ENCODE assay signal across 1 cellular context in the genomic region with DNA sequence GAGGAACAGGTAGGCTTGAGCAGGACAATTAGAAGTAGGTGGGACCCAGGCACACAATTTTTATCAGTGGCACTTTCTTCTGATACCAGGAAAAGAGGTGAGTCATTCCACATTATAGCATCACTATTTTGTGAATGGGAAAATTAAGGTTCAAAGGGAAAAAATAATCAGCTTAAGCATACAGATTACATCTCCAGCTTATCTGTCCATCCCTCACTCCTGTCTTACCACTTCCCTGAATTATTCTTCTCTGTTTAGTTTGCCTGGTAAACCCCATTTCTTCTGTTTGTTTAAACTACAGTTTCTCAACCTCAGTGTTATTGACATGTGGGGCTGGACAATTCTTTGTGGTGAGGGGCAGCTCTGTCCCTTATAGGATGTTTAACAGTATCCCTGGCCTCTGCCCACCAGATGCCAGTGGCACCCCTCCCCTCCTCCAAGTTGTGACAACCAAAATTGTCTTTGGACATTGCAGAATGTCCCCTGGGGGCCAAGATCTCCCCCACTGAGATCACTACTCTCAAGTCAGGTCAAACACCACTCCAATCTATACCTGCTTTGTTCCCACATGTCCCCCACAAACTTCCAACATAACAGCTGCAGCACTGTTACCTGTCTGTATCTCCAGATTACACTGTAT.
A peak's percentile ranks its signal among the peaks of the same experiment; 100 is the strongest.
TF ChIP-seq lines count a peak whose summit lies in the region.

No MANE protein-coding gene starts in this region.

TF ChIP-seq in HepG2, 621 proteins besides CTCF, POLR2A, EP300 and RAD21 (continued from another document and continues in another):
- TF ChIP-seq, protein P1, sequence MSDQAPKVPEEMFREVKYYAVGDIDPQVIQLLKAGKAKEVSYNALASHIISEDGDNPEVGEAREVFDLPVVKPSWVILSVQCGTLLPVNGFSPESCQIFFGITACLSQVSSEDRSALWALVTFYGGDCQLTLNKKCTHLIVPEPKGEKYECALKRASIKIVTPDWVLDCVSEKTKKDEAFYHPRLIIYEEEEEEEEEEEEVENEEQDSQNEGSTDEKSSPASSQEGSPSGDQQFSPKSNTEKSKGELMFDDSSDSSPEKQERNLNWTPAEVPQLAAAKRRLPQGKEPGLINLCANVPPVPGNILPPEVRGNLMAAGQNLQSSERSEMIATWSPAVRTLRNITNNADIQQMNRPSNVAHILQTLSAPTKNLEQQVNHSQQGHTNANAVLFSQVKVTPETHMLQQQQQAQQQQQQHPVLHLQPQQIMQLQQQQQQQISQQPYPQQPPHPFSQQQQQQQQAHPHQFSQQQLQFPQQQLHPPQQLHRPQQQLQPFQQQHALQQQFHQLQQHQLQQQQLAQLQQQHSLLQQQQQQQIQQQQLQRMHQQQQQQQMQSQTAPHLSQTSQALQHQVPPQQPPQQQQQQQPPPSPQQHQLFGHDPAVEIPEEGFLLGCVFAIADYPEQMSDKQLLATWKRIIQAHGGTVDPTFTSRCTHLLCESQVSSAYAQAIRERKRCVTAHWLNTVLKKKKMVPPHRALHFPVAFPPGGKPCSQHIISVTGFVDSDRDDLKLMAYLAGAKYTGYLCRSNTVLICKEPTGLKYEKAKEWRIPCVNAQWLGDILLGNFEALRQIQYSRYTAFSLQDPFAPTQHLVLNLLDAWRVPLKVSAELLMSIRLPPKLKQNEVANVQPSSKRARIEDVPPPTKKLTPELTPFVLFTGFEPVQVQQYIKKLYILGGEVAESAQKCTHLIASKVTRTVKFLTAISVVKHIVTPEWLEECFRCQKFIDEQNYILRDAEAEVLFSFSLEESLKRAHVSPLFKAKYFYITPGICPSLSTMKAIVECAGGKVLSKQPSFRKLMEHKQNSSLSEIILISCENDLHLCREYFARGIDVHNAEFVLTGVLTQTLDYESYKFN (CRISPR knock-in tag; conservative IDR thresholded peaks at IDR 0.05) = peak; percentile 84
- TF ChIP-seq NR2F2 (IDR thresholded peaks at IDR 0.05; ENCODE audit: borderline replicate concordance, low read depth) (0 out of 2 replicates have a peak, but pooled peaks have one; percentile 41), LCORL (IDR thresholded peaks at IDR 0.05) (no peak), LCORL (CRISPR knock-in tag; IDR thresholded peaks at IDR 0.05) (0 out of 2 replicates have a peak, but pooled peaks have one; percentile 27), KDM6A (CRISPR knock-in tag; IDR thresholded peaks at IDR 0.05; ENCODE audit: low read depth) (0 out of 2 replicates have a peak, but pooled peaks have one; percentile 45), SOX6 (IDR thresholded peaks at IDR 0.05) (no peak), SOX6 (CRISPR knock-in tag; IDR thresholded peaks at IDR 0.05) (peak; percentile 94), HMG20B (CRISPR knock-in tag; conservative IDR thresholded peaks at IDR 0.05) (0 out of 2 replicates have a peak, but pooled peaks have one; percentile 33), NCOA1 (CRISPR knock-in tag; IDR thresholded peaks at IDR 0.05) (peak; percentile 63; the same call in 1 of the 2 replicates), ATM (IDR thresholded peaks at IDR 0.05; ENCODE audit: borderline replicate concordance) (no peak), TGIF2 (CRISPR knock-in tag; IDR thresholded peaks at IDR 0.05) (0 out of 2 replicates have a peak, but pooled peaks have one; percentile 17), ZBTB7B (CRISPR knock-in tag; IDR thresholded peaks at IDR 0.05) (peak; percentile 77; the same call in 1 of the 2 replicates), RFXAP (CRISPR knock-in tag; IDR thresholded peaks at IDR 0.05; ENCODE audit: borderline replicate concordance) (0 out of 2 replicates have a peak, but pooled peaks have one; percentile 41), SP140L (CRISPR knock-in tag; IDR thresholded peaks at IDR 0.05; ENCODE audit: borderline replicate concordance) (no peak), HOXD1 (CRISPR knock-in tag; IDR thresholded peaks at IDR 0.05) (peak; percentile 66; the same call in 1 of the 2 replicates), ZBTB7A (CRISPR knock-in tag; IDR thresholded peaks at IDR 0.05) (peak; percentile 45; the same call in 1 of the 2 replicates), SP5 (CRISPR knock-in tag; IDR thresholded peaks at IDR 0.05; ENCODE audit: borderline replicate concordance, low read depth) (peak; percentile 74; the same call in 1 of the 2 replicates), ZNF616 (CRISPR knock-in tag; IDR thresholded peaks at IDR 0.05; ENCODE audit: low read depth) (no peak), MED13 (CRISPR knock-in tag; IDR thresholded peaks at IDR 0.05) (peak; percentile 97), SMAD3 (CRISPR knock-in tag; IDR thresholded peaks at IDR 0.05) (0 out of 2 replicates have a peak, but pooled peaks have one; percentile 47), RXRB (CRISPR knock-in tag; IDR thresholded peaks at IDR 0.05; ENCODE audit: borderline replicate concordance) (peak; percentile 77), POLR2G (IDR thresholded peaks at IDR 0.05; ENCODE audit: low read depth, low read length) (peak; percentile 48; the same call in 1 of the 2 replicates), TBX2 (CRISPR knock-in tag; IDR thresholded peaks at IDR 0.05; ENCODE audit: borderline replicate concordance) (peak; percentile 77), MIXL1 (CRISPR knock-in tag; IDR thresholded peaks at IDR 0.05) (peak; percentile 65), EHMT2 (IDR thresholded peaks at IDR 0.05; ENCODE audit: borderline replicate concordance, low read depth, low read length) (no peak), ZNF563 (CRISPR knock-in tag; IDR thresholded peaks at IDR 0.05) (no peak)
- TF ChIP-seq, protein P2, sequence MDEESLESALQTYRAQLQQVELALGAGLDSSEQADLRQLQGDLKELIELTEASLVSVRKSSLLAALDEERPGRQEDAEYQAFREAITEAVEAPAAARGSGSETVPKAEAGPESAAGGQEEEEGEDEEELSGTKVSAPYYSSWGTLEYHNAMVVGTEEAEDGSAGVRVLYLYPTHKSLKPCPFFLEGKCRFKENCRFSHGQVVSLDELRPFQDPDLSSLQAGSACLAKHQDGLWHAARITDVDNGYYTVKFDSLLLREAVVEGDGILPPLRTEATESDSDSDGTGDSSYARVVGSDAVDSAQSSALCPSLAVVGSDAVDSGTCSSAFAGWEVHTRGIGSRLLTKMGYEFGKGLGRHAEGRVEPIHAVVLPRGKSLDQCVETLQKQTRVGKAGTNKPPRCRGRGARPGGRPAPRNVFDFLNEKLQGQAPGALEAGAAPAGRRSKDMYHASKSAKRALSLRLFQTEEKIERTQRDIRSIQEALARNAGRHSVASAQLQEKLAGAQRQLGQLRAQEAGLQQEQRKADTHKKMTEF (CRISPR knock-in tag; IDR thresholded peaks at IDR 0.05) = peak; percentile 50; the same call in 1 of the 2 replicates
- TF ChIP-seq, protein P3, sequence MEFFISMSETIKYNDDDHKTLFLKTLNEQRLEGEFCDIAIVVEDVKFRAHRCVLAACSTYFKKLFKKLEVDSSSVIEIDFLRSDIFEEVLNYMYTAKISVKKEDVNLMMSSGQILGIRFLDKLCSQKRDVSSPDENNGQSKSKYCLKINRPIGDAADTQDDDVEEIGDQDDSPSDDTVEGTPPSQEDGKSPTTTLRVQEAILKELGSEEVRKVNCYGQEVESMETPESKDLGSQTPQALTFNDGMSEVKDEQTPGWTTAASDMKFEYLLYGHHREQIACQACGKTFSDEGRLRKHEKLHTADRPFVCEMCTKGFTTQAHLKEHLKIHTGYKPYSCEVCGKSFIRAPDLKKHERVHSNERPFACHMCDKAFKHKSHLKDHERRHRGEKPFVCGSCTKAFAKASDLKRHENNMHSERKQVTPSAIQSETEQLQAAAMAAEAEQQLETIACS (CRISPR knock-in tag; IDR thresholded peaks at IDR 0.05) = no peak
- TF ChIP-seq, protein P4, sequence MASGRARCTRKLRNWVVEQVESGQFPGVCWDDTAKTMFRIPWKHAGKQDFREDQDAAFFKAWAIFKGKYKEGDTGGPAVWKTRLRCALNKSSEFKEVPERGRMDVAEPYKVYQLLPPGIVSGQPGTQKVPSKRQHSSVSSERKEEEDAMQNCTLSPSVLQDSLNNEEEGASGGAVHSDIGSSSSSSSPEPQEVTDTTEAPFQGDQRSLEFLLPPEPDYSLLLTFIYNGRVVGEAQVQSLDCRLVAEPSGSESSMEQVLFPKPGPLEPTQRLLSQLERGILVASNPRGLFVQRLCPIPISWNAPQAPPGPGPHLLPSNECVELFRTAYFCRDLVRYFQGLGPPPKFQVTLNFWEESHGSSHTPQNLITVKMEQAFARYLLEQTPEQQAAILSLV (CRISPR knock-in tag; IDR thresholded peaks at IDR 0.05; ENCODE audit: borderline replicate concordance) = no peak
- TF ChIP-seq, protein P5, sequence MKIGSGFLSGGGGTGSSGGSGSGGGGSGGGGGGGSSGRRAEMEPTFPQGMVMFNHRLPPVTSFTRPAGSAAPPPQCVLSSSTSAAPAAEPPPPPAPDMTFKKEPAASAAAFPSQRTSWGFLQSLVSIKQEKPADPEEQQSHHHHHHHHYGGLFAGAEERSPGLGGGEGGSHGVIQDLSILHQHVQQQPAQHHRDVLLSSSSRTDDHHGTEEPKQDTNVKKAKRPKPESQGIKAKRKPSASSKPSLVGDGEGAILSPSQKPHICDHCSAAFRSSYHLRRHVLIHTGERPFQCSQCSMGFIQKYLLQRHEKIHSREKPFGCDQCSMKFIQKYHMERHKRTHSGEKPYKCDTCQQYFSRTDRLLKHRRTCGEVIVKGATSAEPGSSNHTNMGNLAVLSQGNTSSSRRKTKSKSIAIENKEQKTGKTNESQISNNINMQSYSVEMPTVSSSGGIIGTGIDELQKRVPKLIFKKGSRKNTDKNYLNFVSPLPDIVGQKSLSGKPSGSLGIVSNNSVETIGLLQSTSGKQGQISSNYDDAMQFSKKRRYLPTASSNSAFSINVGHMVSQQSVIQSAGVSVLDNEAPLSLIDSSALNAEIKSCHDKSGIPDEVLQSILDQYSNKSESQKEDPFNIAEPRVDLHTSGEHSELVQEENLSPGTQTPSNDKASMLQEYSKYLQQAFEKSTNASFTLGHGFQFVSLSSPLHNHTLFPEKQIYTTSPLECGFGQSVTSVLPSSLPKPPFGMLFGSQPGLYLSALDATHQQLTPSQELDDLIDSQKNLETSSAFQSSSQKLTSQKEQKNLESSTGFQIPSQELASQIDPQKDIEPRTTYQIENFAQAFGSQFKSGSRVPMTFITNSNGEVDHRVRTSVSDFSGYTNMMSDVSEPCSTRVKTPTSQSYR (CRISPR knock-in tag; IDR thresholded peaks at IDR 0.05; ENCODE audit: borderline replicate concordance) = peak; percentile 49; the same call in 1 of the 2 replicates
- TF ChIP-seq, protein P6, sequence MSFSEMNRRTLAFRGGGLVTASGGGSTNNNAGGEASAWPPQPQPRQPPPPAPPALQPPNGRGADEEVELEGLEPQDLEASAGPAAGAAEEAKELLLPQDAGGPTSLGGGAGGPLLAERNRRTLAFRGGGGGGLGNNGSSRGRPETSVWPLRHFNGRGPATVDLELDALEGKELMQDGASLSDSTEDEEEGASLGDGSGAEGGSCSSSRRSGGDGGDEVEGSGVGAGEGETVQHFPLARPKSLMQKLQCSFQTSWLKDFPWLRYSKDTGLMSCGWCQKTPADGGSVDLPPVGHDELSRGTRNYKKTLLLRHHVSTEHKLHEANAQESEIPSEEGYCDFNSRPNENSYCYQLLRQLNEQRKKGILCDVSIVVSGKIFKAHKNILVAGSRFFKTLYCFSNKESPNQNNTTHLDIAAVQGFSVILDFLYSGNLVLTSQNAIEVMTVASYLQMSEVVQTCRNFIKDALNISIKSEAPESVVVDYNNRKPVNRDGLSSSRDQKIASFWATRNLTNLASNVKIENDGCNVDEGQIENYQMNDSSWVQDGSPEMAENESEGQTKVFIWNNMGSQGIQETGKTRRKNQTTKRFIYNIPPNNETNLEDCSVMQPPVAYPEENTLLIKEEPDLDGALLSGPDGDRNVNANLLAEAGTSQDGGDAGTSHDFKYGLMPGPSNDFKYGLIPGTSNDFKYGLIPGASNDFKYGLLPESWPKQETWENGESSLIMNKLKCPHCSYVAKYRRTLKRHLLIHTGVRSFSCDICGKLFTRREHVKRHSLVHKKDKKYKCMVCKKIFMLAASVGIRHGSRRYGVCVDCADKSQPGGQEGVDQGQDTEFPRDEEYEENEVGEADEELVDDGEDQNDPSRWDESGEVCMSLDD (CRISPR knock-in tag; IDR thresholded peaks at IDR 0.05; ENCODE audit: borderline replicate concordance) = peak; percentile 80; the same call in 1 of the 2 replicates
- TF ChIP-seq, protein P7, sequence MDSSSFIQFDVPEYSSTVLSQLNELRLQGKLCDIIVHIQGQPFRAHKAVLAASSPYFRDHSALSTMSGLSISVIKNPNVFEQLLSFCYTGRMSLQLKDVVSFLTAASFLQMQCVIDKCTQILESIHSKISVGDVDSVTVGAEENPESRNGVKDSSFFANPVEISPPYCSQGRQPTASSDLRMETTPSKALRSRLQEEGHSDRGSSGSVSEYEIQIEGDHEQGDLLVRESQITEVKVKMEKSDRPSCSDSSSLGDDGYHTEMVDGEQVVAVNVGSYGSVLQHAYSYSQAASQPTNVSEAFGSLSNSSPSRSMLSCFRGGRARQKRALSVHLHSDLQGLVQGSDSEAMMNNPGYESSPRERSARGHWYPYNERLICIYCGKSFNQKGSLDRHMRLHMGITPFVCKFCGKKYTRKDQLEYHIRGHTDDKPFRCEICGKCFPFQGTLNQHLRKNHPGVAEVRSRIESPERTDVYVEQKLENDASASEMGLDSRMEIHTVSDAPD (CRISPR knock-in tag; IDR thresholded peaks at IDR 0.05) = peak; percentile 61; the same call in 1 of the 2 replicates
- TF ChIP-seq, protein P8, sequence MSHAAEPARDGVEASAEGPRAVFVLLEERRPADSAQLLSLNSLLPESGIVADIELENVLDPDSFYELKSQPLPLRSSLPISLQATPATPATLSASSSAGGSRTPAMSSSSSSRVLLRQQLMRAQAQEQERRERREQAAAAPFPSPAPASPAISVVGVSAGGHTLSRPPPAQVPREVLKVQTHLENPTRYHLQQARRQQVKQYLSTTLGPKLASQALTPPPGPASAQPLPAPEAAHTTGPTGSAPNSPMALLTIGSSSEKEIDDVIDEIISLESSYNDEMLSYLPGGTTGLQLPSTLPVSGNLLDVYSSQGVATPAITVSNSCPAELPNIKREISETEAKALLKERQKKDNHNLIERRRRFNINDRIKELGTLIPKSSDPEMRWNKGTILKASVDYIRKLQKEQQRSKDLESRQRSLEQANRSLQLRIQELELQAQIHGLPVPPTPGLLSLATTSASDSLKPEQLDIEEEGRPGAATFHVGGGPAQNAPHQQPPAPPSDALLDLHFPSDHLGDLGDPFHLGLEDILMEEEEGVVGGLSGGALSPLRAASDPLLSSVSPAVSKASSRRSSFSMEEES (CRISPR knock-in tag; IDR thresholded peaks at IDR 0.05) = peak; percentile 52; the same call in 1 of the 2 replicates
